Comparison of ENCODE assay signal across 12 cellular contexts in genomic region chr22:46730568-46731245, GRCh38. TPM values are rescaled to one million over a fixed set of nuclear protein-coding genes. Genes with fewer than 3 reads are reported as not detected.
DNase-seq lines count a peak whose midpoint lies in the region; ATAC-seq lines count a peak whose summit lies in the region.
"Had no signal": no experiment of that assay in that cellular context is flagged by ENCODE, and none has a peak within 500 bp of the region (broad histone marks: within the 10 kb centered on the region; RNA-seq: fewer than 3 reads in every experiment).

No MANE protein-coding gene starts in this region.

- H3K27ac ChIP-seq in thymus (ENCODE audit: low read depth), result peak overlapping the region; percentile 8
- H3K27ac ChIP-seq: coronary artery had no signal

- peak overlapping the region; percentile 72 for H3K27ac Mint-ChIP-seq in activated naive CD4-positive, alpha-beta T cell treated with anti-CD3 and anti-CD28 coated beads, Interleukin-2, amount 50 U/mL, for 24 hours
- peak overlapping the region; percentile 91 for H3K27ac Mint-ChIP-seq in activated naive CD8-positive, alpha-beta T cell treated with anti-CD3 and anti-CD28 coated beads, Interleukin-2, amount 50 U/mL, for 24 hours

- H3K4me1 ChIP-seq in thymus (ENCODE audit: control insufficient read depth, insufficient read depth, low read length), result peaks cover 19% of the 10 kb centered on the region

- H3K27me3 Mint-ChIP-seq in activated naive CD4-positive, alpha-beta T cell treated with anti-CD3 and anti-CD28 coated beads, Interleukin-2, amount 50 U/mL, for 24 hours, result no peaks in the 10 kb centered on the region
- H3K27me3 Mint-ChIP-seq in activated naive CD8-positive, alpha-beta T cell treated with anti-CD3 and anti-CD28 coated beads, Interleukin-2, amount 50 U/mL, for 24 hours, result no peaks in the 10 kb centered on the region

- DNase-seq in activated naive CD4-positive, alpha-beta T cell treated with anti-CD3 and anti-CD28 coated beads, Interleukin-2, amount 50 U/mL, for 16 hours, result no peak
- DNase-seq in activated naive CD8-positive, alpha-beta T cell treated with anti-CD3 and anti-CD28 coated beads, Interleukin-2, amount 50 U/mL, for 24 hours, result no peak
- DNase-seq in left kidney (ENCODE audit: low read depth, low spot score) (peak; percentile 72), activated gamma-delta T cell treated with Interleukin-2 at 50 U/mL for 16 hours (no peak), kidney tubule cell (ENCODE audit: low spot score) (no peak)
- DNase-seq: HCEC 1CT; head of caudate nucleus; stimulated activated CD8-positive, alpha-beta memory T cell treated with anti-CD3 and anti-CD28 coated beads, Interleukin-4, amount 100 ng/mL, for 48 hours had no signal

- no peaks in the 10 kb centered on the region for H3K27me3 ChIP-seq in thymus (ENCODE audit: control insufficient read depth, insufficient read depth)

- WGBS in thymus, result 95% methylated on average over 9 of the region's 9 CpGs

- no peak for ATAC-seq in activated naive CD8-positive, alpha-beta T cell treated with anti-CD3 and anti-CD28 coated beads, Interleukin-2, amount 50 U/mL, for 24 hours
- ATAC-seq in GM18868 (IDR thresholded peaks at IDR 0.05; ENCODE audit: unreplicated experiment), result no peak

- H3K4me3 ChIP-seq in thymus (ENCODE audit: low read length), result no peak overlapping the region
- H3K4me3 ChIP-seq: coronary artery had no signal

- H3K9me3 ChIP-seq in thymus (ENCODE audit: control insufficient read depth), result no peaks in the 10 kb centered on the region

- peaks cover 47% of the 10 kb centered on the region for H3K4me1 Mint-ChIP-seq in activated naive CD4-positive, alpha-beta T cell treated with anti-CD3 and anti-CD28 coated beads, Interleukin-2, amount 50 U/mL, for 24 hours
- H3K4me1 Mint-ChIP-seq in activated naive CD8-positive, alpha-beta T cell treated with anti-CD3 and anti-CD28 coated beads, Interleukin-2, amount 50 U/mL, for 24 hours, result peaks cover 61% of the 10 kb centered on the region

- peak overlapping the region; percentile 59 for H3K4me3 Mint-ChIP-seq in activated naive CD4-positive, alpha-beta T cell treated with anti-CD3 and anti-CD28 coated beads, Interleukin-2, amount 50 U/mL, for 24 hours
- no peak overlapping the region for H3K4me3 Mint-ChIP-seq in activated naive CD8-positive, alpha-beta T cell treated with anti-CD3 and anti-CD28 coated beads, Interleukin-2, amount 50 U/mL, for 24 hours

- H3K9me3 Mint-ChIP-seq in activated naive CD4-positive, alpha-beta T cell treated with anti-CD3 and anti-CD28 coated beads, Interleukin-2, amount 50 U/mL, for 24 hours, result no peaks in the 10 kb centered on the region
- no peaks in the 10 kb centered on the region for H3K9me3 Mint-ChIP-seq in activated naive CD8-positive, alpha-beta T cell treated with anti-CD3 and anti-CD28 coated beads, Interleukin-2, amount 50 U/mL, for 24 hours

- H3K36me3 ChIP-seq in thymus (ENCODE audit: control insufficient read depth, insufficient read depth), result peaks cover 51% of the 10 kb centered on the region

- no peaks in the 10 kb centered on the region for H3K36me3 Mint-ChIP-seq in activated naive CD4-positive, alpha-beta T cell treated with anti-CD3 and anti-CD28 coated beads, Interleukin-2, amount 50 U/mL, for 24 hours
- H3K36me3 Mint-ChIP-seq in activated naive CD8-positive, alpha-beta T cell treated with anti-CD3 and anti-CD28 coated beads, Interleukin-2, amount 50 U/mL, for 24 hours (ENCODE audit: low read depth), result peaks cover 14% of the 10 kb centered on the region

RNA-seq across cellular contexts. Expression of gene CERK, which starts 7.3 kb away (rescaled TPM):
- 47.1 TPM for polyA plus RNA-seq in thymus

RNA-seq across cellular contexts. Expression of gene TBC1D22A, which starts 31.7 kb away (rescaled TPM):
- polyA plus RNA-seq in thymus, result 25.7 TPM
